In genomic region chr3:165816209-165816608, GRCh38 we compare ENCODE assay signal across 37 cellular contexts. TPM values are rescaled to one million over a fixed set of nuclear protein-coding genes. Genes with fewer than 3 reads are reported as not detected.
"Had no signal": no experiment of that assay in that cellular context is flagged by ENCODE, and none has a peak within 500 bp of the region (broad histone marks: within the 10 kb centered on the region; RNA-seq: fewer than 3 reads in every experiment).

No MANE protein-coding gene starts in this region.

- H3K36me3 Mint-ChIP-seq: activated CD4-positive, alpha-beta memory T cell treated with anti-CD3 and anti-CD28 coated beads for 36 hours; activated CD8-positive, alpha-beta memory T cell treated with anti-CD3 and anti-CD28 coated beads, Interleukin-2, amount 10 ng/mL, durations not matched to agents 7 days and 5 days; activated naive CD4-positive, alpha-beta T cell treated with anti-CD3 and anti-CD28 coated beads, Interleukin-2, amount 10 ng/mL, durations not matched to agents 7 days and 5 days; activated naive CD4-positive, alpha-beta T cell treated with anti-CD3 and anti-CD28 coated beads, Interleukin-2, amount 50 U/mL, for 24 hours; activated naive CD8-positive, alpha-beta T cell; activated naive CD8-positive, alpha-beta T cell treated with anti-CD3 and anti-CD28 coated beads, Interleukin-2, amount 10 ng/mL, durations not matched to agents 7 days and 5 days; brain had no signal

- ATAC-seq: activated CD8-positive, alpha-beta memory T cell treated with anti-CD3 and anti-CD28 coated beads, Interleukin-2, amount 10 ng/mL, durations not matched to agents 7 days and 5 days; activated CD8-positive, alpha-beta T cell treated with anti-CD3 and anti-CD28 coated beads, Interleukin-2, amount 10 ng/mL, durations not matched to agents 7 days and 5 days; activated naive CD8-positive, alpha-beta T cell treated with anti-CD3 and anti-CD28 coated beads, Interleukin-2, amount 50 U/mL, for 24 hours had no signal

- H3K9me3 ChIP-seq: ascending aorta had no signal

- H3K4me1 ChIP-seq: ascending aorta had no signal

- FAIRE-seq: bronchial epithelial cell, TTC549 had no signal

- H3K4me3 ChIP-seq: ascending aorta, cardiac muscle cell had no signal

- H3K27me3 ChIP-seq: ascending aorta, cardiac muscle cell had no signal

- H3K4me3 Mint-ChIP-seq: activated B cell treated with CpG ODN at 0.5 μM for 24 hours; activated CD4-positive, alpha-beta memory T cell treated with anti-CD3 and anti-CD28 coated beads for 36 hours; activated CD4-positive, alpha-beta T cell treated with anti-CD3 and anti-CD28 coated beads, Interleukin-2, amount 10 ng/mL, durations not matched to agents 24 days and 14 days; activated CD8-positive, alpha-beta memory T cell treated with anti-CD3 and anti-CD28 coated beads, Interleukin-2, amount 10 ng/mL, durations not matched to agents 7 days and 5 days; activated CD8-positive, alpha-beta T cell treated with anti-CD3 and anti-CD28 coated beads, Interleukin-2, amount 10 ng/mL, durations not matched to agents 7 days and 5 days; activated naive CD4-positive, alpha-beta T cell treated with anti-CD3 and anti-CD28 coated beads, Interleukin-2, amount 10 ng/mL, durations not matched to agents 7 days and 5 days; activated naive CD4-positive, alpha-beta T cell treated with anti-CD3 and anti-CD28 coated beads, Interleukin-2, amount 50 U/mL, for 24 hours; activated naive CD8-positive, alpha-beta T cell; activated naive CD8-positive, alpha-beta T cell treated with anti-CD3 and anti-CD28 coated beads, Interleukin-2, amount 10 ng/mL, durations not matched to agents 7 days and 5 days; activated naive CD8-positive, alpha-beta T cell treated with anti-CD3 and anti-CD28 coated beads, Interleukin-2, amount 50 U/mL, for 24 hours; activated T-cell treated with anti-CD3 and anti-CD28 coated beads, Interleukin-2, amount 50 U/mL, for 24 hours; brain; central memory CD8-positive, alpha-beta T cell; T-helper 1 cell treated with Interleukin-12 subunit alpha and Interleukin-12 subunit beta and Interleukin-4 antibody, amounts not matched to agents 30 μg/mL and 1 μg/mL, for 36 hours; T-helper 2 cell treated with Interferon-gamma antibody and Interleukin-4, amounts not matched to agents 5 μg/mL and 100 μg/mL, for 36 hours had no signal

- H3K9me3 Mint-ChIP-seq: activated B cell treated with CpG ODN at 0.5 μM for 24 hours; activated CD4-positive, alpha-beta T cell treated with anti-CD3 and anti-CD28 coated beads, Interleukin-2, amount 10 ng/mL, durations not matched to agents 24 days and 14 days; activated naive CD4-positive, alpha-beta T cell treated with anti-CD3 and anti-CD28 coated beads, Interleukin-2, amount 10 ng/mL, durations not matched to agents 7 days and 5 days; activated naive CD4-positive, alpha-beta T cell treated with anti-CD3 and anti-CD28 coated beads, Interleukin-2, amount 50 U/mL, for 24 hours; activated T-helper 2 cell treated with anti-CD3 and anti-CD28 coated beads, Interferon-gamma antibody, Interleukin-2, Interleukin-4, amounts not matched to agents 10 μg/mL and 5 μg/mL and 100 μg/mL, durations not matched to agents 14 hours and 24 hours and 36 hours; brain; T-helper 1 cell treated with Interleukin-12 subunit alpha and Interleukin-12 subunit beta and Interleukin-4 antibody, amounts not matched to agents 30 μg/mL and 1 μg/mL, for 36 hours; T-helper 2 cell treated with Interferon-gamma antibody and Interleukin-4, amounts not matched to agents 5 μg/mL and 100 μg/mL, for 36 hours had no signal

- H3K27me3 Mint-ChIP-seq: activated B cell treated with CpG ODN at 0.5 μM for 24 hours; activated CD4-positive, alpha-beta memory T cell treated with anti-CD3 and anti-CD28 coated beads for 36 hours; activated CD4-positive, alpha-beta T cell treated with anti-CD3 and anti-CD28 coated beads, Interleukin-2, amount 10 ng/mL, durations not matched to agents 24 days and 14 days; activated CD8-positive, alpha-beta memory T cell treated with anti-CD3 and anti-CD28 coated beads, Interleukin-2, amount 10 ng/mL, durations not matched to agents 7 days and 5 days; activated naive CD4-positive, alpha-beta T cell treated with anti-CD3 and anti-CD28 coated beads, Interleukin-2, amount 10 ng/mL, durations not matched to agents 7 days and 5 days; activated naive CD4-positive, alpha-beta T cell treated with anti-CD3 and anti-CD28 coated beads, Interleukin-2, amount 50 U/mL, for 24 hours; activated naive CD8-positive, alpha-beta T cell; activated naive CD8-positive, alpha-beta T cell treated with anti-CD3 and anti-CD28 coated beads, Interleukin-2, amount 10 ng/mL, durations not matched to agents 7 days and 5 days; activated naive CD8-positive, alpha-beta T cell treated with anti-CD3 and anti-CD28 coated beads, Interleukin-2, amount 50 U/mL, for 24 hours; activated T-cell treated with anti-CD3 and anti-CD28 coated beads, Interleukin-2, amount 50 U/mL, for 24 hours; brain; central memory CD8-positive, alpha-beta T cell had no signal

- H3K4me1 Mint-ChIP-seq: activated B cell treated with CpG ODN at 0.5 μM for 24 hours; activated CD4-positive, alpha-beta T cell treated with anti-CD3 and anti-CD28 coated beads, Interleukin-2, amount 10 ng/mL, durations not matched to agents 24 days and 14 days; activated CD8-positive, alpha-beta memory T cell treated with anti-CD3 and anti-CD28 coated beads, Interleukin-2, amount 10 ng/mL, durations not matched to agents 7 days and 5 days; activated naive CD4-positive, alpha-beta T cell treated with anti-CD3 and anti-CD28 coated beads, Interleukin-2, amount 10 ng/mL, durations not matched to agents 7 days and 5 days; activated naive CD4-positive, alpha-beta T cell treated with anti-CD3 and anti-CD28 coated beads, Interleukin-2, amount 50 U/mL, for 24 hours; activated naive CD8-positive, alpha-beta T cell treated with anti-CD3 and anti-CD28 coated beads, Interleukin-2, amount 10 ng/mL, durations not matched to agents 7 days and 5 days; activated naive CD8-positive, alpha-beta T cell treated with anti-CD3 and anti-CD28 coated beads, Interleukin-2, amount 50 U/mL, for 24 hours; central memory CD8-positive, alpha-beta T cell had no signal

- H3K27ac Mint-ChIP-seq: activated B cell treated with CpG ODN at 0.5 μM for 24 hours; activated CD4-positive, alpha-beta memory T cell treated with anti-CD3 and anti-CD28 coated beads for 36 hours; activated CD4-positive, alpha-beta T cell treated with anti-CD3 and anti-CD28 coated beads, Interleukin-2, amount 10 ng/mL, durations not matched to agents 24 days and 14 days; activated CD8-positive, alpha-beta memory T cell treated with anti-CD3 and anti-CD28 coated beads, Interleukin-2, amount 10 ng/mL, durations not matched to agents 7 days and 5 days; activated CD8-positive, alpha-beta T cell treated with anti-CD3 and anti-CD28 coated beads, Interleukin-2, amount 10 ng/mL, durations not matched to agents 7 days and 5 days; activated naive CD4-positive, alpha-beta T cell treated with anti-CD3 and anti-CD28 coated beads, Interleukin-2, amount 10 ng/mL, durations not matched to agents 7 days and 5 days; activated naive CD4-positive, alpha-beta T cell treated with anti-CD3 and anti-CD28 coated beads, Interleukin-2, amount 50 U/mL, for 24 hours; activated naive CD8-positive, alpha-beta T cell; activated naive CD8-positive, alpha-beta T cell treated with anti-CD3 and anti-CD28 coated beads, Interleukin-2, amount 10 ng/mL, durations not matched to agents 7 days and 5 days; activated naive CD8-positive, alpha-beta T cell treated with anti-CD3 and anti-CD28 coated beads, Interleukin-2, amount 50 U/mL, for 24 hours; activated T-cell treated with anti-CD3 and anti-CD28 coated beads, Interleukin-2, amount 50 U/mL, for 24 hours; activated T-helper 2 cell treated with anti-CD3 and anti-CD28 coated beads, Interferon-gamma antibody, Interleukin-2, Interleukin-4, amounts not matched to agents 10 μg/mL and 5 μg/mL and 100 μg/mL, durations not matched to agents 14 hours and 24 hours and 36 hours; brain; T-helper 1 cell treated with Interleukin-12 subunit alpha and Interleukin-12 subunit beta and Interleukin-4 antibody, amounts not matched to agents 30 μg/mL and 1 μg/mL, for 36 hours; T-helper 2 cell treated with Interferon-gamma antibody and Interleukin-4, amounts not matched to agents 5 μg/mL and 100 μg/mL, for 36 hours had no signal

- H3K36me3 ChIP-seq: ascending aorta, cardiac muscle cell had no signal

- H3K27ac ChIP-seq: ascending aorta, cardiac muscle cell, VCaP had no signal

- DNase-seq: activated B cell treated with CpG ODN at 0.5 μM for 24 hours; activated CD4-positive, alpha-beta memory T cell treated with anti-CD3 and anti-CD28 coated beads for 36 hours; activated CD4-positive, alpha-beta T cell treated with anti-CD3 and anti-CD28 coated beads for 4 hours; activated CD4-positive, alpha-beta T cell treated with anti-CD3 and anti-CD28 coated beads, Interleukin-2, amount 10 ng/mL, durations not matched to agents 24 days and 14 days; activated CD4-positive, alpha-beta T cell treated with anti-CD3 and anti-CD28 coated beads, Interleukin-2, amount 50 U/mL, for 1 hour; activated CD4-positive, alpha-beta T cell treated with anti-CD3 and anti-CD28 coated beads, Interleukin-2, amount 50 U/mL, for 4 hours; activated CD4-positive, CD25-positive, alpha-beta regulatory T cell treated with anti-CD3 and anti-CD28 coated beads, Interleukin-2, amount 50 U/mL, for 72 hours; activated CD8-positive, alpha-beta memory T cell treated with anti-CD3 and anti-CD28 coated beads for 24 hours; activated CD8-positive, alpha-beta memory T cell treated with anti-CD3 and anti-CD28 coated beads, Interleukin-2, amount 10 ng/mL, durations not matched to agents 7 days and 5 days; activated CD8-positive, alpha-beta memory T cell treated with anti-CD3 and anti-CD28 coated beads, Interleukin-2, amount 50 U/mL, for 48 hours; activated CD8-positive, alpha-beta T cell treated with anti-CD3 and anti-CD28 coated beads, Interleukin-2, amount 10 ng/mL, durations not matched to agents 7 days and 5 days; activated effector memory CD4-positive, alpha-beta T cell treated with Interleukin-2 at 50 U/mL for 16 hours; activated gamma-delta T cell; activated naive CD4-positive, alpha-beta T cell treated with anti-CD3 and anti-CD28 coated beads, Interleukin-2, amount 10 ng/mL, durations not matched to agents 7 days and 5 days; activated naive CD4-positive, alpha-beta T cell treated with Interleukin-2 at 50 U/mL for 16 hours; activated naive CD8-positive, alpha-beta T cell treated with anti-CD3 and anti-CD28 coated beads, Interleukin-2, amount 10 ng/mL, durations not matched to agents 7 days and 5 days; activated naive CD8-positive, alpha-beta T cell treated with anti-CD3 and anti-CD28 coated beads, Interleukin-2, amount 50 U/mL, for 24 hours; activated T-cell treated with anti-CD3 and anti-CD28 coated beads, Interleukin-2, amount 50 U/mL, for 24 hours; activated T-cell treated with anti-CD3 and anti-CD28 coated beads, Interleukin-2, amount 50 U/mL, for 48 hours; amygdala; anterior cingulate cortex; caudate nucleus; cerebellar nuclear complex; T-helper 2 cell; T-helper 9 cell had no signal

RNA-seq across cellular contexts. Expression of gene BCHE, which starts 21.0 kb away (rescaled TPM):
- total RNA-seq: activated B cell treated with CpG ODN at 0.5 μM for 24 hours; activated CD4-positive, alpha-beta memory T cell treated with anti-CD3 and anti-CD28 coated beads for 36 hours; activated CD4-positive, alpha-beta T cell treated with anti-CD3 and anti-CD28 coated beads, Interleukin-2, amount 10 ng/mL, durations not matched to agents 24 days and 14 days; activated CD8-positive, alpha-beta memory T cell treated with anti-CD3 and anti-CD28 coated beads, Interleukin-2, amount 10 ng/mL, durations not matched to agents 7 days and 5 days; activated CD8-positive, alpha-beta T cell treated with anti-CD3 and anti-CD28 coated beads, Interleukin-2, amount 10 ng/mL, durations not matched to agents 7 days and 5 days; activated naive CD8-positive, alpha-beta T cell treated with anti-CD3 and anti-CD28 coated beads, Interleukin-2, amount 10 ng/mL, durations not matched to agents 7 days and 5 days; activated T-helper 2 cell treated with anti-CD3 and anti-CD28 coated beads, Interferon-gamma antibody, Interleukin-2, Interleukin-4, amounts not matched to agents 10 μg/mL and 5 μg/mL and 100 μg/mL, durations not matched to agents 14 hours and 24 hours and 36 hours; ascending aorta had no signal
